9 cellular contexts compared by ENCODE assay signal in the genomic region with DNA sequence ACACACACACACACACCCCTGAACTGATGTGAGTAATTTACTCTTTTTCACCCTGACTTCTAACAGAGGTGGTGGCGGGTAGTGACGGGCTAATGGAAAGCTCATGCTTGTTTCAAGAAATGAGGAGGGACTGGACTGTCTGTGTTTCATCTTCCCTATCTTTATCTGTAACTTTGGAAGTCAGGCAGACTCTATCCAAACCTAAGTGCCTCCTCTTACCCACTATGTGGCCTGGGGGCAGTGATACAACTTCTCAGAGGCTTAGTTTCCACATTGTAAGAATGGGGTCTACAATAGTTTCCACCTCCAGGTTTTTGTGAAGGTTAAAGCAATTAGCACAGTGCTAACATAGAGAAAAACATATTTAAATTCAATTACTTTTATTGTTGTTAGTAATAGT. TPM values are rescaled to one million over a fixed set of nuclear protein-coding genes. Genes with fewer than 3 reads are reported as not detected.
"Had no signal": no experiment of that assay in that cellular context is flagged by ENCODE, and none has a peak within 500 bp of the region (broad histone marks: within the 10 kb centered on the region; RNA-seq: fewer than 3 reads in every experiment).

No MANE protein-coding gene starts in this region.

- H3K4me3 ChIP-seq: K562 had no signal

- H3K27ac ChIP-seq: HL-60 had no signal

- DNase-seq: IMR-90, KBM-7, KG1 had no signal

RNA-seq across cellular contexts. Expression of a gene that starts 5.9 kb away (rescaled TPM):
- total RNA-seq: HepG2, HT-29, HT1080, IMR-90 had no signal
- polyA plus RNA-seq: HepG2, IgD-negative memory B cell, IMR-90, K562 had no signal
